ENCODE assay signal across 11 cellular contexts in the genomic region with DNA sequence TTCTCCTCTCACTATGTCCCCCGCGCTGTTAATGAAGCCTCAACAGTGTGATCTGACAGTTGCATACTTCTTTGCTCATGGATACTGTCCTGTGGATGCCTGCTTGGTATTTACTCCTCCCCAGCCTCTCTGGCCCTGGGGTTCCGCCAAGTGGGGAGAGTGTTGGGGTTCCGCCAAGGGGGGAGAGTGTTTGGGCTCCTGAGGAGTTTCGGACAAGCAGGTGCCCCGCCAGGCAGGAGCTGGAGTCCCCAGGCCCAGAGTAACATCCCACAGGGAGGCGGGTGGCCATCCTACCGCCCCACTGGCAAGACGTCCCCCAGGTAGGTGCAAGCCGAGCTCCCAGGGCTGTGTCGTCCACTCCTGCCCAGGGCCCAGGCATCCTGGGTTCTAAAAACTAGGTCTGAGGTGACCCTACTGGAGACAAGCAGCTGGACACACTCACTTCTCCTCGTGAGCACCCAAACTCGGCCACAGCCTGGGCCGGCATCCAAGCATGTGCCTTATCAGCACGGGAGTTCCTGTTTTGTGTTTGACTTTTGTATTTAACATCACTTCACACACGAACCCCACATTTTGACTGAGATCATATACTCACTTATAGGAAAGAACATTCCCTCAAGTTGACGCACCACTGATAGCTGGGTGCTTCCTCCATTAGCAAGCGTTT. TPM values are rescaled to one million over a fixed set of nuclear protein-coding genes. Genes with fewer than 3 reads are reported as not detected.
DNase-seq lines count a peak whose midpoint lies in the region; ATAC-seq, FAIRE-seq and TF ChIP-seq lines count a peak whose summit lies in the region.
"Had no signal": no experiment of that assay in that cellular context is flagged by ENCODE, and none has a peak within 500 bp of the region (broad histone marks: within the 10 kb centered on the region; RNA-seq: fewer than 3 reads in every experiment).

No MANE protein-coding gene starts in this region.

- H3K27me3 ChIP-seq in astrocyte (ENCODE audit: insufficient read depth, low read length) (peaks cover 46% of the 10 kb centered on the region), upper lobe of right lung (peaks cover 28% of the 10 kb centered on the region)

- H3K4me1 Mint-ChIP-seq in astrocyte (ENCODE audit: low read depth, unreplicated experiment), result no peaks in the 10 kb centered on the region

- TF ChIP-seq CTCF in astrocyte (IDR thresholded peaks at IDR 0.05; ENCODE audit: insufficient read depth, low read depth, low read length), result no peak
- no peak for TF ChIP-seq CTCF in upper lobe of right lung (IDR thresholded peaks at IDR 0.05)

- no peak for FAIRE-seq in astrocyte (lab: Jason Lieb, UNC)
- FAIRE-seq: H54, TTC549 had no signal

- no peak overlapping the region for H3K27ac Mint-ChIP-seq in astrocyte (ENCODE audit: unreplicated experiment)

- H3K4me3 Mint-ChIP-seq in astrocyte (ENCODE audit: unreplicated experiment), result no peak overlapping the region

- DNase-seq in activated effector memory CD4-positive, alpha-beta T cell treated with anti-CD3 and anti-CD28 coated beads, Interleukin-2, amount 50 U/mL, for 16 hours, result peak; percentile 31
- DNase-seq in activated effector memory CD4-positive, alpha-beta T cell treated with Interleukin-2 at 50 U/mL for 16 hours, result no peak
- DNase-seq in astrocyte (ENCODE audit: low read depth) (peak; percentile 57), left colon (peak; percentile 25 to 27), upper lobe of right lung (peak; percentile 80), NCI-H1694 (lab: John Stamatoyannopoulos, UW) (no peak)
- DNase-seq in stimulated activated naive CD4-positive, alpha-beta T cell (lab: John Stamatoyannopoulos, UW), result no peak

- peaks cover 2% of the 10 kb centered on the region for H3K9me3 Mint-ChIP-seq in astrocyte (ENCODE audit: unreplicated experiment)

- intact Hi-C loops in left colon (cut with DNase I, micrococcal nuclease) (no loop called here), upper lobe of right lung (cut with DNase I) (no loop called here)

- H3K4me3 ChIP-seq in astrocyte (ENCODE audit: insufficient read depth, low read depth, low read length), result no peak overlapping the region
- no peak overlapping the region for H3K4me3 ChIP-seq in upper lobe of right lung

- H2AFZ ChIP-seq in astrocyte (ENCODE audit: low read depth, low read length), result no peak overlapping the region

- H3K36me3 Mint-ChIP-seq in astrocyte (ENCODE audit: low read depth, unreplicated experiment), result no peaks in the 10 kb centered on the region

- H3K4me2 ChIP-seq in astrocyte (ENCODE audit: low read length), result no peak overlapping the region

- H4K20me1 ChIP-seq in astrocyte (ENCODE audit: insufficient read depth, low read length), result no peaks in the 10 kb centered on the region

- peaks cover 3% of the 10 kb centered on the region for H3K4me1 ChIP-seq in astrocyte (ENCODE audit: insufficient read depth, low read length)
- peaks cover 10% of the 10 kb centered on the region for H3K4me1 ChIP-seq in upper lobe of right lung

- H3K27me3 Mint-ChIP-seq in astrocyte (ENCODE audit: low read depth, unreplicated experiment), result peaks cover 74% of the 10 kb centered on the region

- H3K9ac ChIP-seq in astrocyte (ENCODE audit: low read length), result no peak overlapping the region

- H3K36me3 ChIP-seq in astrocyte (ENCODE audit: insufficient read depth, low read length), result no peaks in the 10 kb centered on the region
- no peaks in the 10 kb centered on the region for H3K36me3 ChIP-seq in upper lobe of right lung

- no peak overlapping the region for H3K27ac ChIP-seq in astrocyte (ENCODE audit: low read depth, low read length)
- no peak overlapping the region for H3K27ac ChIP-seq in upper lobe of right lung

- no peaks in the 10 kb centered on the region for H3K9me3 ChIP-seq in astrocyte (ENCODE audit: insufficient read depth, low read depth, low read length)
- no peaks in the 10 kb centered on the region for H3K9me3 ChIP-seq in upper lobe of right lung

- H3K79me2 ChIP-seq in astrocyte (ENCODE audit: insufficient read depth, low read length), result no peaks in the 10 kb centered on the region

- ATAC-seq in left colon (no peak), upper lobe of right lung (peak; percentile 68), HG03432 (IDR thresholded peaks at IDR 0.05; ENCODE audit: unreplicated experiment) (no peak)

RNA-seq across cellular contexts. Expression of a gene that starts 34.2 kb away (rescaled TPM):
- 0.18 TPM in 1 of 2 replicates, not detected in the other for total RNA-seq in astrocyte
- under 1 TPM; 0.61 to 0.76 TPM for total RNA-seq in left colon
- total RNA-seq in upper lobe of right lung, result 0.17 TPM
- total RNA-seq: bronchial epithelial cell had no signal

Comparison
In these comparisons a context has a peak if more than half of its experiments do, and no peak if none do; other contexts are left out.
1. DNase-seq: peak in activated effector memory CD4-positive, alpha-beta T cell treated with anti-CD3 and anti-CD28 coated beads, Interleukin-2, amount 50 U/mL, for 16 hours (single experiment), astrocyte (single experiment), left colon (2 of 2) and upper lobe of right lung (single experiment); none in activated effector memory CD4-positive, alpha-beta T cell treated with Interleukin-2 at 50 U/mL for 16 hours (single experiment), stimulated activated naive CD4-positive, alpha-beta T cell (0 of 6) and NCI-H1694 (single experiment).